In the genomic region with DNA sequence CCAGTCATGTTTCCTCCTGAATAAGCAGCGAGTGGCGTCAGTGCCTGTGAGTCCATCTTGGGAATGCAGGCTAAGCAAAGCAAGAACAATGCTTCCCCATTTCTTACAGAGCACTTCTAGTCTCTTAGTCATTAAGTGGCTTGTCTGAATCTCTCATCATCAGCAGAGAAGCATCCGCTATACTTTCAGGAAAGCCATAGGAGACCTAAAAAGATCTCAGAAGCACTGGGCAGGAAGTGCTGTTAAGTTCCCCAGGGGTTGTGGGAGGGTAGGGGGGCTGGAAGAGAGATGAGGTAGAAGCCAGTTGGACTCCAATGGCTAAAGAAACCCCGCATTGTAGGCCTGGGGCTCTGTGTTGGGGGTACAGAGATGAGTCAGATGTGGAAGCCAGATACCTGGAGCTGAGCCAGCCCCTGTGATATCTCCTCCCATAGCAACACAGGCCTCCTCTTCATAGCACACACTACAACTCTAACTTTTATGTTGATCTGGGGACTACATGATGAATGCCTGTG, we compare ENCODE assay signal across 10 cellular contexts. TPM values are rescaled to one million over a fixed set of nuclear protein-coding genes. Genes with fewer than 3 reads are reported as not detected.
DNase-seq lines count a peak whose midpoint lies in the region; ATAC-seq and FAIRE-seq lines count a peak whose summit lies in the region.
"Had no signal": no experiment of that assay in that cellular context is flagged by ENCODE, and none has a peak within 500 bp of the region (broad histone marks: within the 10 kb centered on the region; RNA-seq: fewer than 3 reads in every experiment).

No MANE protein-coding gene starts in this region.

- FAIRE-seq in frontal cortex (lab: Jason Lieb, UNC), result no peak
- FAIRE-seq: colon had no signal

- DNase-seq in iris pigment epithelial cell (ENCODE audit: low read depth) (peak; percentile 39), left colon (no peak), G401 (ENCODE audit: low spot score) (no peak), frontal cortex (ENCODE audit: low spot score in 2 of 2) (no peak), Kasumi-1 (lab: John Stamatoyannopoulos, UW) (no peak)
- DNase-seq: NCI-H1417 treated with DMSO at 0.1 percent for 48 hours had no signal

- peak; percentile 78 for ATAC-seq in GM18508 (IDR thresholded peaks at IDR 0.05; ENCODE audit: insufficient read depth, unreplicated experiment)
- peak; percentile 85 for ATAC-seq in GM21576 (IDR thresholded peaks at IDR 0.05; ENCODE audit: unreplicated experiment)
- ATAC-seq in HG03520 (IDR thresholded peaks at IDR 0.05; ENCODE audit: unreplicated experiment), result peak; percentile 72
- no peak for ATAC-seq in left colon

- intact Hi-C loops in left colon (cut with DNase I, micrococcal nuclease), result no loop called here

- in situ Hi-C loops in G401 (cut with HindIII; ENCODE audit: low sequenced_read_pairs), result no loop called here

RNA-seq across cellular contexts. Expression of gene SYT6, which starts 44.9 kb away (rescaled TPM):
- total RNA-seq in left colon (under 1 TPM in 1 of 2 donors, not detected in 1; 0.14 TPM), frontal cortex (12.6 TPM)
- not detected in 2 replicates for total RNA-seq in G401 (2014; rRNA removed; shearing (Covaris generic))

Comparison
In these comparisons a context has a peak if more than half of its experiments do, and no peak if none do; other contexts are left out.
1. RNA of gene SYT6, which starts 44.9 kb away (total RNA-seq): 12.6 TPM in frontal cortex (single experiment); 0.14 TPM in left colon and not detected in G401; every median in the first group is over 10 times any median in the second.